ENCODE assay signal across 1 cellular context in genomic region chr4:30770049-30770549, GRCh38.
TF ChIP-seq lines count a peak whose summit lies in the region.

No MANE protein-coding gene starts in this region.

TF ChIP-seq in HEK293, 187 proteins besides CTCF, POLR2A, EP300 and RAD21 (continued from another document and continues in another):
- no peak for TF ChIP-seq EGR2 (tag by site-specific recombination; IDR thresholded peaks at IDR 0.05; ENCODE audit: low read depth)
- TF ChIP-seq ZNF433 (tag by site-specific recombination; IDR thresholded peaks at IDR 0.05; ENCODE audit: low read depth) = no peak
- 0 out of 2 replicates have a peak, but pooled peaks have one; percentile 18 for TF ChIP-seq ZSCAN30 (tag by site-specific recombination; IDR thresholded peaks at IDR 0.05)
- TF ChIP-seq KLF16 (tag by site-specific recombination; IDR thresholded peaks at IDR 0.05) = no peak
- no peak for TF ChIP-seq ZSCAN16 (tag by site-specific recombination; IDR thresholded peaks at IDR 0.05)
- no peak for TF ChIP-seq ZNF677 (tag by site-specific recombination; IDR thresholded peaks at IDR 0.05)
- TF ChIP-seq ZEB2 (tag by site-specific recombination; IDR thresholded peaks at IDR 0.05) = 0 out of 2 replicates have a peak, but pooled peaks have one; percentile 18
- TF ChIP-seq ZNF654 (tag by site-specific recombination; IDR thresholded peaks at IDR 0.05; ENCODE audit: low read depth) = no peak
- no peak for TF ChIP-seq ZNF777 (tag by site-specific recombination; IDR thresholded peaks at IDR 0.05; ENCODE audit: borderline replicate concordance)
- peak; percentile 79 for TF ChIP-seq OSR2 (tag by site-specific recombination; IDR thresholded peaks at IDR 0.05)
- no peak for TF ChIP-seq HOXD13 (CRISPR knock-in tag; IDR thresholded peaks at IDR 0.05; ENCODE audit: borderline replicate concordance)
- no peak for TF ChIP-seq ZNF114 (tag by site-specific recombination; IDR thresholded peaks at IDR 0.05)
- no peak for TF ChIP-seq ZNF354C (tag by site-specific recombination; IDR thresholded peaks at IDR 0.05; ENCODE audit: borderline replicate concordance, low read depth)
- no peak for TF ChIP-seq ZNF776 (tag by site-specific recombination; IDR thresholded peaks at IDR 0.05; ENCODE audit: borderline replicate concordance)
- TF ChIP-seq IKZF3 (tag by site-specific recombination; IDR thresholded peaks at IDR 0.05) = 0 out of 2 replicates have a peak, but pooled peaks have one; percentile 49
- peak; percentile 49 for TF ChIP-seq PRDM4 (tag by site-specific recombination; IDR thresholded peaks at IDR 0.05)
- TF ChIP-seq PRDM10 (tag by site-specific recombination; IDR thresholded peaks at IDR 0.05) = peak; percentile 42
- no peak for TF ChIP-seq REST (tag by site-specific recombination; IDR thresholded peaks at IDR 0.05)
- no peak for TF ChIP-seq ZNF529 (tag by site-specific recombination; IDR thresholded peaks at IDR 0.05; ENCODE audit: insufficient replicate concordance)
- TF ChIP-seq ZNF391 (tag by site-specific recombination; IDR thresholded peaks at IDR 0.05; ENCODE audit: borderline replicate concordance, low read depth) = no peak
- peak; percentile 33; the same call in 1 of the 2 replicates for TF ChIP-seq ZNF394 (tag by site-specific recombination; IDR thresholded peaks at IDR 0.05; ENCODE audit: borderline replicate concordance)
- no peak for TF ChIP-seq ZNF214 (tag by site-specific recombination; IDR thresholded peaks at IDR 0.05; ENCODE audit: borderline replicate concordance)
- TF ChIP-seq ZNF585B (tag by site-specific recombination; IDR thresholded peaks at IDR 0.05) = no peak
- TF ChIP-seq ZNF555 (tag by site-specific recombination; conservative IDR thresholded peaks at IDR 0.05) = no peak
- TF ChIP-seq PRDM2 (tag by site-specific recombination; IDR thresholded peaks at IDR 0.05; ENCODE audit: borderline replicate concordance) = no peak
- no peak for TF ChIP-seq GLIS1 (tag by site-specific recombination; IDR thresholded peaks at IDR 0.05)
- TF ChIP-seq SP2 (tag by site-specific recombination; IDR thresholded peaks at IDR 0.05) = no peak
- no peak for TF ChIP-seq ZNF621 (tag by site-specific recombination; IDR thresholded peaks at IDR 0.05)
- TF ChIP-seq ZNF112 (tag by site-specific recombination; IDR thresholded peaks at IDR 0.05) = no peak
- TF ChIP-seq HIC1 (tag by site-specific recombination; IDR thresholded peaks at IDR 0.05) = no peak
- no peak for TF ChIP-seq KLF9 (tag by site-specific recombination; IDR thresholded peaks at IDR 0.05; ENCODE audit: low read depth)
- TF ChIP-seq INSM2 (tag by site-specific recombination; IDR thresholded peaks at IDR 0.05) = peak; percentile 59; the same call in 1 of the 2 replicates
- peak; percentile 62 for TF ChIP-seq SP7 (tag by site-specific recombination; IDR thresholded peaks at IDR 0.05)
- TF ChIP-seq ZNF24 (tag by site-specific recombination; IDR thresholded peaks at IDR 0.05) = peak; percentile 52; the same call in 1 of the 2 replicates
- no peak for TF ChIP-seq ZNF626 (tag by site-specific recombination; IDR thresholded peaks at IDR 0.05)
- no peak for TF ChIP-seq ZNF223 (tag by site-specific recombination; IDR thresholded peaks at IDR 0.05)
- TF ChIP-seq FEZF1 (tag by site-specific recombination; IDR thresholded peaks at IDR 0.05) = 0 out of 2 replicates have a peak, but pooled peaks have one; percentile 35
- peak; percentile 74 for TF ChIP-seq ZNF629 (tag by site-specific recombination; IDR thresholded peaks at IDR 0.05)
- TF ChIP-seq ZNF18 (tag by site-specific recombination; IDR thresholded peaks at IDR 0.05) = peak; percentile 89
- 0 out of 2 replicates have a peak, but pooled peaks have one; percentile 38 for TF ChIP-seq ZNF2 (tag by site-specific recombination; IDR thresholded peaks at IDR 0.05)
